In the genomic region with DNA sequence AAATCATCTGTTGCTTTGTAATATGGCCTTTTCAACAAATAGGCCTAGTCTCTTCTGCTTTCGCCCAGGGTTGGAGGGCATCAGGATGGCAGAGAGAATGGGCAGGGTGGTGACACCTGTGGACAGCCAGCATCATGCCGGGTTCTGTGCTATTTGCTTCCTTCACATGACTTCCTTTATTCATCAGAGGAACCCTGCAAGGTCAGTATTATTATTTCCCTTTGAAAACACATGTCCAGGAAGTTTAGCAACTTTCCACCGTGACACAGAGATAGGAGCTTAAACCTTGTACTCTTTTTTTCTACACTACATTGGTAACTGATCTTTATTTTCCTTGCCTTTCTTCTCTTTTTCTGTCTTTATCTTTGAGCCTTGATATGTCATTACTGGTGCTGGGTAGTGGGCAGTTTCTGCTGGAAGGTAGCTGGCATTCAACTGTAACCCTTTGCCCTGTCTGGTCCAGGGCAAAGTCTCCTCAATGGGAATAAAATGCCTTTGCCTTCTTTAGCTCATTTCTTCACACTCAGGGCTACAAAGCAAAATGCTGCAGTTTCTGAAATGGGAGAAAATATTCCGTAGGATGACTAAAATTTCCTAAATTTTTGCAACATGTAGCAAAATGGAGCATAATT, we compare ENCODE assay signal across 1 cellular context.
TF ChIP-seq lines count a peak whose summit lies in the region.

No MANE protein-coding gene starts in this region.

TF ChIP-seq in HepG2, 621 proteins besides CTCF, POLR2A, EP300 and RAD21 (continued from another document and continues in another):
- TF ChIP-seq KAT8 (CRISPR knock-in tag; IDR thresholded peaks at IDR 0.05), result peak; percentile 38; the same call in 1 of the 2 replicates
- TF ChIP-seq TOPORS (CRISPR knock-in tag; IDR thresholded peaks at IDR 0.05), result no peak
- 0 out of 2 replicates have a peak, but pooled peaks have one; percentile 42 for TF ChIP-seq E2F1 (CRISPR knock-in tag; IDR thresholded peaks at IDR 0.05)
- peak; percentile 67 for TF ChIP-seq NR2F6 (IDR thresholded peaks at IDR 0.05)
- TF ChIP-seq NR2F6 (CRISPR knock-in tag; IDR thresholded peaks at IDR 0.05), result peak; percentile 81
- no peak for TF ChIP-seq RORA (CRISPR knock-in tag; IDR thresholded peaks at IDR 0.05)
- no peak for TF ChIP-seq TBX3 (IDR thresholded peaks at IDR 0.05; ENCODE audit: borderline replicate concordance)
- TF ChIP-seq MYNN (CRISPR knock-in tag; IDR thresholded peaks at IDR 0.05; ENCODE audit: low read depth), result no peak
- TF ChIP-seq, protein P1, sequence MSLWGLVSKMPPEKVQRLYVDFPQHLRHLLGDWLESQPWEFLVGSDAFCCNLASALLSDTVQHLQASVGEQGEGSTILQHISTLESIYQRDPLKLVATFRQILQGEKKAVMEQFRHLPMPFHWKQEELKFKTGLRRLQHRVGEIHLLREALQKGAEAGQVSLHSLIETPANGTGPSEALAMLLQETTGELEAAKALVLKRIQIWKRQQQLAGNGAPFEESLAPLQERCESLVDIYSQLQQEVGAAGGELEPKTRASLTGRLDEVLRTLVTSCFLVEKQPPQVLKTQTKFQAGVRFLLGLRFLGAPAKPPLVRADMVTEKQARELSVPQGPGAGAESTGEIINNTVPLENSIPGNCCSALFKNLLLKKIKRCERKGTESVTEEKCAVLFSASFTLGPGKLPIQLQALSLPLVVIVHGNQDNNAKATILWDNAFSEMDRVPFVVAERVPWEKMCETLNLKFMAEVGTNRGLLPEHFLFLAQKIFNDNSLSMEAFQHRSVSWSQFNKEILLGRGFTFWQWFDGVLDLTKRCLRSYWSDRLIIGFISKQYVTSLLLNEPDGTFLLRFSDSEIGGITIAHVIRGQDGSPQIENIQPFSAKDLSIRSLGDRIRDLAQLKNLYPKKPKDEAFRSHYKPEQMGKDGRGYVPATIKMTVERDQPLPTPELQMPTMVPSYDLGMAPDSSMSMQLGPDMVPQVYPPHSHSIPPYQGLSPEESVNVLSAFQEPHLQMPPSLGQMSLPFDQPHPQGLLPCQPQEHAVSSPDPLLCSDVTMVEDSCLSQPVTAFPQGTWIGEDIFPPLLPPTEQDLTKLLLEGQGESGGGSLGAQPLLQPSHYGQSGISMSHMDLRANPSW (CRISPR knock-in tag; IDR thresholded peaks at IDR 0.05; ENCODE audit: borderline replicate concordance), result no peak
- no peak for TF ChIP-seq ARNTL (CRISPR knock-in tag; IDR thresholded peaks at IDR 0.05)
- TF ChIP-seq ZNF512 (CRISPR knock-in tag; IDR thresholded peaks at IDR 0.05), result no peak
- peak; percentile 55; the same call in 1 of the 2 replicates for TF ChIP-seq CEBPB (IDR thresholded peaks at IDR 0.05; ENCODE audit: borderline replicate concordance, low read depth, low read length)
- TF ChIP-seq PTBP1 (IDR thresholded peaks at IDR 0.05; ENCODE audit: low read depth, low read length, poor library complexity, severe bottlenecking), result no peak
- TF ChIP-seq ZNF230 (CRISPR knock-in tag; IDR thresholded peaks at IDR 0.05), result no peak
- TF ChIP-seq PLSCR1 (CRISPR knock-in tag; IDR thresholded peaks at IDR 0.05; ENCODE audit: borderline replicate concordance), result no peak
- TF ChIP-seq HOXA3 (CRISPR knock-in tag; IDR thresholded peaks at IDR 0.05), result peak; percentile 62; the same call in 1 of the 2 replicates
- TF ChIP-seq KLF15 (CRISPR knock-in tag; IDR thresholded peaks at IDR 0.05; ENCODE audit: borderline replicate concordance), result no peak
- TF ChIP-seq ZNF468 (CRISPR knock-in tag; IDR thresholded peaks at IDR 0.05), result no peak
- TF ChIP-seq ADNP (CRISPR knock-in tag; IDR thresholded peaks at IDR 0.05), result no peak
- no peak for TF ChIP-seq HES4 (CRISPR knock-in tag; IDR thresholded peaks at IDR 0.05; ENCODE audit: borderline replicate concordance)
- no peak for TF ChIP-seq ZNF34 (CRISPR knock-in tag; IDR thresholded peaks at IDR 0.05; ENCODE audit: borderline replicate concordance)
- TF ChIP-seq ZBTB40 (IDR thresholded peaks at IDR 0.05), result no peak
- peak; percentile 16; the same call in 1 of the 2 replicates for TF ChIP-seq ZBTB40 (CRISPR knock-in tag; IDR thresholded peaks at IDR 0.05)
- peak; percentile 29; the same call in 1 of the 2 replicates for TF ChIP-seq HOXA5 (CRISPR knock-in tag; IDR thresholded peaks at IDR 0.05)
- no peak for TF ChIP-seq TERF1 (CRISPR knock-in tag; IDR thresholded peaks at IDR 0.05)
- no peak for TF ChIP-seq MIER2 (CRISPR knock-in tag; IDR thresholded peaks at IDR 0.05)
- TF ChIP-seq PATZ1 (CRISPR knock-in tag; IDR thresholded peaks at IDR 0.05), result no peak
- no peak for TF ChIP-seq RFX5 (IDR thresholded peaks at IDR 0.05; ENCODE audit: low read depth, low read length)
- TF ChIP-seq, protein P2, sequence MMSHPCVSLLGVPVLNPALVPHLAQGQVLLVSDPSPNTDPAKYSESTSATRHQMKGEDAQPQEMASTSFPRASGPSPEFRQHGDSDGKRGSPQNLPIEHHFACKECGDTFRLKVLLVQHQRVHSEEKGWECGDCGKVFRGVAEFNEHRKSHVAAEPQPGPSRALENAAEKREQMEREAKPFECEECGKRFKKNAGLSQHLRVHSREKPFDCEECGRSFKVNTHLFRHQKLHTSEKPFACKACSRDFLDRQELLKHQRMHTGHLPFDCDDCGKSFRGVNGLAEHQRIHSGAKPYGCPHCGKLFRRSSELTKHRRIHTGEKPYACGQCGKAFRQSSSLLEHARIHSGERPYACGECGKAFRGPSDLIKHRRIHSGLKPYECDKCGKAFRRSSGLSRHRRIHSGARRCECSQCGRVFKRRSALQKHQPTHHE (CRISPR knock-in tag; IDR thresholded peaks at IDR 0.05; ENCODE audit: borderline replicate concordance), result no peak
- TF ChIP-seq MAZ (IDR thresholded peaks at IDR 0.05; ENCODE audit: borderline replicate concordance, low read depth, low read length), result no peak
- no peak for TF ChIP-seq MAZ (CRISPR knock-in tag; IDR thresholded peaks at IDR 0.05; ENCODE audit: low read depth)
- TF ChIP-seq NCOR1 (IDR thresholded peaks at IDR 0.05; ENCODE audit: borderline replicate concordance, low read length), result peak; percentile 78; the same call in 1 of the 2 replicates
- TF ChIP-seq GPN1 (CRISPR knock-in tag; IDR thresholded peaks at IDR 0.05; ENCODE audit: borderline replicate concordance), result no peak
- TF ChIP-seq ZKSCAN5 (CRISPR knock-in tag; IDR thresholded peaks at IDR 0.05), result no peak
- TF ChIP-seq NR2F1 (CRISPR knock-in tag; IDR thresholded peaks at IDR 0.05), result no peak; a peak in 1 of 4 replicates
- peak; percentile 47; the same call in 1 of the 2 replicates for TF ChIP-seq ATF1 (CRISPR knock-in tag; IDR thresholded peaks at IDR 0.05)
- 0 out of 2 replicates have a peak, but pooled peaks have one; percentile 35 for TF ChIP-seq IRF2 (CRISPR knock-in tag; IDR thresholded peaks at IDR 0.05)
